Comparison of ENCODE assay signal across 8 cellular contexts in genomic region chrX:110003167-110004156, GRCh38. TPM values are rescaled to one million over a fixed set of nuclear protein-coding genes. Genes with fewer than 3 reads are reported as not detected.
DNase-seq lines count a peak whose midpoint lies in the region; ATAC-seq and TF ChIP-seq lines count a peak whose summit lies in the region.

No MANE protein-coding gene starts in this region.

- H3K27ac ChIP-seq in duodenal mucosa (ENCODE audit: low read depth, low read length) (peak overlapping the region; percentile 84), vagina (peak overlapping the region; percentile 86)

- H3K9ac ChIP-seq in duodenal mucosa (ENCODE audit: low read depth in 1 of 2, low read length in 2 of 2), result peak overlapping the region; percentile 73 to 74

- DNase-seq in CMK (ENCODE audit: low read depth), result peak; percentile 35
- peak; percentile 18 for DNase-seq in SK-MEL-5 (ENCODE audit: low read depth, low spot score)
- no peak for DNase-seq in vagina (ENCODE audit: extremely low spot score in 2 of 2)
- DNase-seq in NOMO-1 (lab: John Stamatoyannopoulos, UW; ENCODE audit: unreplicated experiment in 2 of 2), result no peak

- H3K4me3 ChIP-seq in duodenal mucosa (ENCODE audit: low read depth in 1 of 2, low read length in 2 of 2) (peak overlapping the region; percentile 70 to 78), mononuclear cell (ENCODE audit: low read length) (peak overlapping the region; percentile 51), vagina (peak overlapping the region; percentile 56 to 60)

- in situ Hi-C loops in SK-MEL-5 (cut with HindIII; ENCODE audit: low pct_unique_long_range_greater_than_20kb, low sequenced_read_pairs), result no loop called here

- ATAC-seq in GM21786 (IDR thresholded peaks at IDR 0.05; ENCODE audit: unreplicated experiment) (peak; percentile 8), esophagus mucosa (no peak)

- TF ChIP-seq CTCF in vagina (IDR thresholded peaks at IDR 0.05), result no peak

- H3K9me3 ChIP-seq in duodenal mucosa (ENCODE audit: control insufficient read depth in 1 of 2, low read length in 2 of 2) (no peaks in the 10 kb centered on the region), mononuclear cell (ENCODE audit: low read depth, low read length) (no peaks in the 10 kb centered on the region), vagina (no peaks in the 10 kb centered on the region)

- no peak for TF ChIP-seq POLR2A in vagina (IDR thresholded peaks at IDR 0.05)

- peaks cover 16 to 40% of the 10 kb centered on the region in 2 donors for H3K4me1 ChIP-seq in duodenal mucosa (ENCODE audit: control insufficient read depth in 1 of 2, insufficient read depth in 2 of 2, low read length in 2 of 2)
- peaks cover 48% of the 10 kb centered on the region for H3K4me1 ChIP-seq in mononuclear cell (ENCODE audit: insufficient read depth, low read length)
- peaks cover 8% of the 10 kb centered on the region for H3K4me1 ChIP-seq in vagina

- intact Hi-C loops in vagina (cut with DNase I), result no loop called here

- no peaks in the 10 kb centered on the region for H3K27me3 ChIP-seq in duodenal mucosa (ENCODE audit: control insufficient read depth in 1 of 2, insufficient read depth in 2 of 2, low read length in 2 of 2)
- no peaks in the 10 kb centered on the region for H3K27me3 ChIP-seq in mononuclear cell (ENCODE audit: insufficient read depth, low read length)
- no peaks in the 10 kb centered on the region for H3K27me3 ChIP-seq in vagina

- no peaks in the 10 kb centered on the region for H3K36me3 ChIP-seq in duodenal mucosa (ENCODE audit: control insufficient read depth in 1 of 2, insufficient read depth in 2 of 2, low read length in 2 of 2)
- H3K36me3 ChIP-seq in vagina, result no peaks in the 10 kb centered on the region

RNA-seq across cellular contexts. Expression of gene TMEM164, which starts 0.5 kb away (rescaled TPM):
- total RNA-seq in SK-MEL-5 (2014; rRNA removed; shearing (Covaris generic)), result 19.5 and 20.4 TPM in 2 replicates
- 30.7 and 39.1 TPM in 2 replicates for polyA plus RNA-seq in SK-MEL-5 (2015; cell fraction: cytosol; rRNA removed)
- polyA plus RNA-seq in SK-MEL-5 (2015; cell fraction: nucleus; rRNA removed), result 21.7 and 27.6 TPM in 2 replicates
- total RNA-seq in mononuclear cell (13.5 TPM), vagina (10.8 TPM), esophagus mucosa (22.4 TPM)

Comparison
In these comparisons a context has a peak if more than half of its experiments do, and no peak if none do; other contexts are left out.
1. DNase-seq: peak in CMK (single experiment) and SK-MEL-5 (single experiment); none in vagina (0 of 2) and NOMO-1 (0 of 2).
2. Peak in every context shown above with its lines, with median percentiles within 50 percentile points of each other: H3K4me3 ChIP-seq.